ENCODE assay signal across 27 cellular contexts in the genomic region with DNA sequence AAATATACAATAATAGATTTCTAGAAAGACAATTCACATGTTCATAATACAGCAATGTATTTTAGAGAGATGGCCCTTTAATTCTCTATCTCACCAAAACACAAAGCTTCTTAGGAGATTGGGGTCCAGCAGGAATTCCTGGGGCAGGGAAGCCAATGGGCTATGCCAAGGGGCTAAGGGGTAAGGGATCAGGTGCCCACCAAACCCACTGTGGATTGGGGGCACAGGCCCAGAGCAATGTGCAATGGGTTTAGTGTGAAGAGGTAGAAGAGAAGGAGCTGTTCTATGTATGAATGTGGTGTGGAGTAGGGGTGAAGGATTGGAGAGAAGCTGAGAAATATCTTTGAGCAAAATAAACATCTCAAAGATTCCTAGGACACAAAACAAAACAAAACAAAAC. TPM values are rescaled to one million over a fixed set of nuclear protein-coding genes. Genes with fewer than 3 reads are reported as not detected.
"Had no signal": no experiment of that assay in that cellular context is flagged by ENCODE, and none has a peak within 500 bp of the region (broad histone marks: within the 10 kb centered on the region; RNA-seq: fewer than 3 reads in every experiment).

No MANE protein-coding gene starts in this region.

- H3K9me3 ChIP-seq: heart right ventricle, lower lobe of right lung, ovary, psoas muscle, right atrium auricular region, tibial nerve, uterus had no signal

- H3K36me3 Mint-ChIP-seq: activated naive CD8-positive, alpha-beta T cell treated with anti-CD3 and anti-CD28 coated beads, Interleukin-2, amount 10 ng/mL, durations not matched to agents 7 days and 5 days; stimulated activated effector memory CD8-positive, alpha-beta T cell treated with anti-CD3 and anti-CD28 coated beads, Interleukin-12 subunit alpha, Interleukin-12 subunit beta, amount 100 ng/mL, for 72 hours; WTC11 had no signal

- H3K27ac ChIP-seq: heart right ventricle, lower lobe of right lung, ovary, psoas muscle, right atrium auricular region, tibial nerve, uterus had no signal

- H3K4me1 ChIP-seq: lower lobe of right lung, uterus had no signal

- DNase-seq: activated CD4-positive, alpha-beta T cell treated with anti-CD3 and anti-CD28 coated beads, Interleukin-2, amount 50 U/mL, for 4 hours; activated naive CD4-positive, alpha-beta T cell treated with Interleukin-2 at 50 U/mL for 16 hours; activated naive CD8-positive, alpha-beta T cell treated with anti-CD3 and anti-CD28 coated beads, Interleukin-2, amount 10 ng/mL, durations not matched to agents 7 days and 5 days; activated T-cell treated with anti-CD3 and anti-CD28 coated beads, Interleukin-2, amount 50 U/mL, for 48 hours; amygdala; cortex of kidney; heart right ventricle; lower lobe of right lung; naive thymus-derived CD8-positive, alpha-beta T cell; ovary; psoas muscle; stimulated activated CD4-positive, alpha-beta T cell treated with anti-CD3 and anti-CD28 coated beads, Interleukin-2, amount 100 ng/mL, for 24 hours; stimulated activated naive CD8-positive, alpha-beta T cell treated with anti-CD3 and anti-CD28 coated beads, Interleukin-15, amount 100 ng/mL, for 72 hours; T1000; uterus had no signal

- H3K27ac Mint-ChIP-seq: activated naive CD8-positive, alpha-beta T cell treated with anti-CD3 and anti-CD28 coated beads, Interleukin-2, amount 10 ng/mL, durations not matched to agents 7 days and 5 days; naive thymus-derived CD8-positive, alpha-beta T cell; stimulated activated effector memory CD8-positive, alpha-beta T cell treated with anti-CD3 and anti-CD28 coated beads, Interleukin-12 subunit alpha, Interleukin-12 subunit beta, amount 100 ng/mL, for 72 hours; stimulated activated naive CD8-positive, alpha-beta T cell treated with anti-CD3 and anti-CD28 coated beads, Interleukin-15, amount 100 ng/mL, for 72 hours; T-helper 1 cell treated with Interleukin-12 subunit alpha and Interleukin-12 subunit beta and Interleukin-4 antibody, amounts not matched to agents 30 μg/mL and 1 μg/mL, for 36 hours; WTC11 had no signal

- H3K4me3 ChIP-seq: heart right ventricle, lower lobe of right lung, ovary, psoas muscle, right atrium auricular region, tibial nerve, uterus had no signal

- FAIRE-seq: endometrium had no signal

- H3K36me3 ChIP-seq: heart right ventricle, lower lobe of right lung, ovary, right atrium auricular region, tibial nerve, uterus had no signal

- ATAC-seq: heart right ventricle; left lobe of liver; lower lobe of right lung; psoas muscle; stimulated activated effector memory CD8-positive, alpha-beta T cell treated with anti-CD3 and anti-CD28 coated beads, Interleukin-12 subunit alpha, Interleukin-12 subunit beta, amount 100 ng/mL, for 72 hours; stimulated activated naive CD8-positive, alpha-beta T cell treated with anti-CD3 and anti-CD28 coated beads, Interleukin-15, amount 100 ng/mL, for 72 hours; WTC11 had no signal

- H3K4me3 Mint-ChIP-seq: activated naive CD8-positive, alpha-beta T cell treated with anti-CD3 and anti-CD28 coated beads, Interleukin-2, amount 10 ng/mL, durations not matched to agents 7 days and 5 days; naive thymus-derived CD8-positive, alpha-beta T cell; stimulated activated effector memory CD8-positive, alpha-beta T cell treated with anti-CD3 and anti-CD28 coated beads, Interleukin-12 subunit alpha, Interleukin-12 subunit beta, amount 100 ng/mL, for 72 hours; stimulated activated naive CD8-positive, alpha-beta T cell treated with anti-CD3 and anti-CD28 coated beads, Interleukin-15, amount 100 ng/mL, for 72 hours; T-helper 1 cell treated with Interleukin-12 subunit alpha and Interleukin-12 subunit beta and Interleukin-4 antibody, amounts not matched to agents 30 μg/mL and 1 μg/mL, for 36 hours; WTC11 had no signal

- H3K9me3 Mint-ChIP-seq: activated naive CD8-positive, alpha-beta T cell treated with anti-CD3 and anti-CD28 coated beads, Interleukin-2, amount 10 ng/mL, durations not matched to agents 7 days and 5 days; stimulated activated effector memory CD8-positive, alpha-beta T cell treated with anti-CD3 and anti-CD28 coated beads, Interleukin-12 subunit alpha, Interleukin-12 subunit beta, amount 100 ng/mL, for 72 hours; stimulated activated naive CD8-positive, alpha-beta T cell treated with anti-CD3 and anti-CD28 coated beads, Interleukin-15, amount 100 ng/mL, for 72 hours; T-helper 1 cell treated with Interleukin-12 subunit alpha and Interleukin-12 subunit beta and Interleukin-4 antibody, amounts not matched to agents 30 μg/mL and 1 μg/mL, for 36 hours; WTC11 had no signal

RNA-seq across cellular contexts. Expression of gene HOXC13, which starts 2.6 kb away (rescaled TPM):
- total RNA-seq: activated CD8-positive, alpha-beta memory T cell treated with anti-CD3 and anti-CD28 coated beads for 36 hours; activated naive CD8-positive, alpha-beta T cell treated with anti-CD3 and anti-CD28 coated beads, Interleukin-2, amount 10 ng/mL, durations not matched to agents 7 days and 5 days; cerebellum; epithelial cell of proximal tubule; fibroblast of villous mesenchyme; heart right ventricle; kidney epithelial cell; left lobe of liver; lower lobe of right lung; naive thymus-derived CD8-positive, alpha-beta T cell; ovary; psoas muscle; right atrium auricular region; tibial nerve; uterus had no signal
- polyA plus RNA-seq: heart right ventricle; naive thymus-derived CD8-positive, alpha-beta T cell; ovary had no signal

RNA-seq across cellular contexts. Expression of gene HOXC12, which starts 13.5 kb away (rescaled TPM):
- total RNA-seq: activated CD8-positive, alpha-beta memory T cell treated with anti-CD3 and anti-CD28 coated beads for 36 hours; activated naive CD8-positive, alpha-beta T cell treated with anti-CD3 and anti-CD28 coated beads, Interleukin-2, amount 10 ng/mL, durations not matched to agents 7 days and 5 days; cerebellum; epithelial cell of proximal tubule; heart right ventricle; kidney epithelial cell; left lobe of liver; lower lobe of right lung; naive thymus-derived CD8-positive, alpha-beta T cell; ovary; psoas muscle; right atrium auricular region; uterus; WTC11 had no signal
- polyA plus RNA-seq: heart right ventricle; naive thymus-derived CD8-positive, alpha-beta T cell; ovary had no signal

RNA-seq across cellular contexts. Expression of gene HOXC11, which starts 31.7 kb away (rescaled TPM):
- total RNA-seq: activated CD8-positive, alpha-beta memory T cell treated with anti-CD3 and anti-CD28 coated beads for 36 hours; activated naive CD8-positive, alpha-beta T cell treated with anti-CD3 and anti-CD28 coated beads, Interleukin-2, amount 10 ng/mL, durations not matched to agents 7 days and 5 days; cerebellum; heart right ventricle; left lobe of liver; lower lobe of right lung; naive thymus-derived CD8-positive, alpha-beta T cell; right atrium auricular region; WTC11 had no signal
- polyA plus RNA-seq: heart right ventricle; naive thymus-derived CD8-positive, alpha-beta T cell had no signal

RNA-seq across cellular contexts. Expression of gene HOTAIR, which starts 33.6 kb away (rescaled TPM):
- total RNA-seq: activated CD8-positive, alpha-beta memory T cell treated with anti-CD3 and anti-CD28 coated beads for 36 hours; activated naive CD8-positive, alpha-beta T cell treated with anti-CD3 and anti-CD28 coated beads, Interleukin-2, amount 10 ng/mL, durations not matched to agents 7 days and 5 days; cerebellum; epithelial cell of proximal tubule; heart right ventricle; left lobe of liver; lower lobe of right lung; naive thymus-derived CD8-positive, alpha-beta T cell; right atrium auricular region; WTC11 had no signal
- polyA plus RNA-seq: heart right ventricle; naive thymus-derived CD8-positive, alpha-beta T cell had no signal

RNA-seq across cellular contexts. Expression of gene HOXC10, which starts 43.8 kb away (rescaled TPM):
- total RNA-seq: activated CD8-positive, alpha-beta memory T cell treated with anti-CD3 and anti-CD28 coated beads for 36 hours; activated naive CD8-positive, alpha-beta T cell treated with anti-CD3 and anti-CD28 coated beads, Interleukin-2, amount 10 ng/mL, durations not matched to agents 7 days and 5 days; cerebellum; heart right ventricle; lower lobe of right lung; naive thymus-derived CD8-positive, alpha-beta T cell; right atrium auricular region; WTC11 had no signal
- polyA plus RNA-seq: heart right ventricle; naive thymus-derived CD8-positive, alpha-beta T cell had no signal
